ENCODE assay signal across 8 cellular contexts in the genomic region with DNA sequence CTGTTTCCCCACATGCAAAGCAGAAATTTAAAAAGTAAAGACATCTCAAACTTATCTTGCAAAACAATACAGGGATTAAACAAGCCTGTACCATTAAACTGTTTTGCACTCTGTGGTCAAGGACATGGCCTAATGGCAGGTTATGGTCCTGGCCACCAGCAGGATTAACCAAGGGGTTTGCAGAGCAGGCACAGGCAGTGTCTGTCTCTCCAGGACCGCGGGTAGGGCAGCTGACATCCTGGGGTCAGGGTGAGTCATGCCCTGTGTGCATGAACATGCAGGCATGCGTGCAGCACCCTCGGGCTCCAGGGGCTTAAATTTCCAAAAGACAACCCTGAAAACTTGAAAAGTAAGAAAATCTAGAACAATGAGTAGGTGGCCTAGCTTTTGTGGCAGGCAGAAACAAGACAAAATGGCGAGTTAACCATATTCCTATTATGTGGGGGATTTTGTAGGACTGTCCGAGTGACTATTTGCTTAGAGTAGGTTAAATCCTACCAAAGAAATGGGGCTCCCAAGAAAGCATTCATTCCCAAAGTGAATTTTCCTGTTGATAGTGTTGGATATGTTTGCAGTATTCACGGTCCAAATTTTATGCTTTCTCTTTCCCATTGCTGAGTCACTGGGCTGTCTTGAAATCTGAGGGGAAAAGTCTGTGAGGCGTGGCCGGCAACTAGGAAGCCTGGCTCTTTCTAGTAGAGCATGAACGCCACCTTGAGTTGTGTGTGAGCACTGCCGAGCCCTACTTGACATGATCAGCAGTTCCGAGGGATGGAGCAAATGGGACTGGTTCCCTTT.
A peak's percentile ranks its signal among the peaks of the same experiment; 100 is the strongest.
DNase-seq lines count a peak whose midpoint lies in the region; ATAC-seq and TF ChIP-seq lines count a peak whose summit lies in the region.

No MANE protein-coding gene starts in this region.

- CTCF ChIA-PET in AG04450 (lab: Charles Lee), result interaction anchor here (0.7 to 3.3 kb wide), 4 partner anchors 26 to 293 kb away, joined by 3 to 37 read pairs (median 9); no protein-coding TSS in a partner anchor

- intact Hi-C loops in colonic mucosa (cut with DNase I), result loop anchor here (10.0 kb wide), 2 partner anchors 215 to 295 kb away; no protein-coding TSS in a partner anchor

- H3K4me1 ChIP-seq in colonic mucosa, result no peaks in the 10 kb centered on the region

- H3K27ac ChIP-seq in AG04450 (ENCODE audit: low read depth, low read length) (peak overlapping the region; percentile 88), colonic mucosa (peak overlapping the region; percentile 69)

- H3K4me3 ChIP-seq in AG04450 (ENCODE audit: low read depth, low read length), result peak overlapping the region; percentile 50
- H3K4me3 ChIP-seq in colonic mucosa, result peak overlapping the region; percentile 16

- H3K9ac ChIP-seq in colonic mucosa (ENCODE audit: low read depth in 2 of 2, low read length in 2 of 2), result no peak overlapping the region

- POLR2A ChIA-PET in AG04450 (lab: Yijun Ruan, JAX), result interaction anchor here (0.8 kb wide), 1 partner anchor 219 kb away, joined by 3 read pairs; no protein-coding TSS in a partner anchor

- ATAC-seq in GM18520 (IDR thresholded peaks at IDR 0.05; ENCODE audit: unreplicated experiment), result peak; percentile 50
- ATAC-seq in HG03066 (IDR thresholded peaks at IDR 0.05; ENCODE audit: low read depth, unreplicated experiment), result peak; percentile 73

- H3K27me3 ChIP-seq in AG04450 (ENCODE audit: control insufficient read depth, insufficient read depth, low read length) (no peaks in the 10 kb centered on the region), colonic mucosa (no peaks in the 10 kb centered on the region)

- no peaks in the 10 kb centered on the region for H3K36me3 ChIP-seq in colonic mucosa

- TF ChIP-seq CTCF in AG04450 (IDR thresholded peaks at IDR 0.05; ENCODE audit: low read depth, low read length) (peak; percentile 99), colonic mucosa (IDR thresholded peaks at IDR 0.05) (peak; percentile 73)

- DNase-seq in AG04450 (ENCODE audit: low read depth, low spot score) (peak; percentile 86), NCI-H2029 treated with DMSO at 0.1 percent for 48 hours (lab: John Stamatoyannopoulos, UW) (peak; percentile 59), T1000 (lab: John Stamatoyannopoulos, UW) (peak; percentile 76), colonic mucosa (peak; percentile 90), kidney tubule cell (ENCODE audit: low spot score) (peak; percentile 91)
- peak; percentile 45 to 63 (median 49) for DNase-seq in stimulated activated CD4-positive, alpha-beta T cell treated with anti-CD3 and anti-CD28 coated beads, Interleukin-12 subunit alpha, Interleukin-12 subunit beta, amount 100 ng/mL, for 48 hours (ENCODE audit: low read depth in 2 of 3, low spot score in 1 of 3)

- H3K9me3 ChIP-seq in AG04450 (ENCODE audit: control insufficient read depth, insufficient read depth, low read length) (no peaks in the 10 kb centered on the region), colonic mucosa (no peaks in the 10 kb centered on the region)

Comparison
In these comparisons a context has a peak if more than half of its experiments do, and no peak if none do; other contexts are left out.
1. Peak in every context shown above with its lines: DNase-seq, ATAC-seq, H3K4me3 ChIP-seq and H3K27ac ChIP-seq.